3 cellular contexts compared by ENCODE assay signal in genomic region chr20:60637801-60638200, GRCh38.
"Had no signal": no experiment of that assay in that cellular context is flagged by ENCODE, and none has a peak within 500 bp of the region (broad histone marks: within the 10 kb centered on the region; RNA-seq: fewer than 3 reads in every experiment).

No MANE protein-coding gene starts in this region.

- DNase-seq: GDM1, GF-D8 had no signal

- ATAC-seq: GM12878 had no signal

- H3K4me3 ChIP-seq: GM12878 had no signal
